Comparison of ENCODE assay signal across 1 cellular context in the genomic region with DNA sequence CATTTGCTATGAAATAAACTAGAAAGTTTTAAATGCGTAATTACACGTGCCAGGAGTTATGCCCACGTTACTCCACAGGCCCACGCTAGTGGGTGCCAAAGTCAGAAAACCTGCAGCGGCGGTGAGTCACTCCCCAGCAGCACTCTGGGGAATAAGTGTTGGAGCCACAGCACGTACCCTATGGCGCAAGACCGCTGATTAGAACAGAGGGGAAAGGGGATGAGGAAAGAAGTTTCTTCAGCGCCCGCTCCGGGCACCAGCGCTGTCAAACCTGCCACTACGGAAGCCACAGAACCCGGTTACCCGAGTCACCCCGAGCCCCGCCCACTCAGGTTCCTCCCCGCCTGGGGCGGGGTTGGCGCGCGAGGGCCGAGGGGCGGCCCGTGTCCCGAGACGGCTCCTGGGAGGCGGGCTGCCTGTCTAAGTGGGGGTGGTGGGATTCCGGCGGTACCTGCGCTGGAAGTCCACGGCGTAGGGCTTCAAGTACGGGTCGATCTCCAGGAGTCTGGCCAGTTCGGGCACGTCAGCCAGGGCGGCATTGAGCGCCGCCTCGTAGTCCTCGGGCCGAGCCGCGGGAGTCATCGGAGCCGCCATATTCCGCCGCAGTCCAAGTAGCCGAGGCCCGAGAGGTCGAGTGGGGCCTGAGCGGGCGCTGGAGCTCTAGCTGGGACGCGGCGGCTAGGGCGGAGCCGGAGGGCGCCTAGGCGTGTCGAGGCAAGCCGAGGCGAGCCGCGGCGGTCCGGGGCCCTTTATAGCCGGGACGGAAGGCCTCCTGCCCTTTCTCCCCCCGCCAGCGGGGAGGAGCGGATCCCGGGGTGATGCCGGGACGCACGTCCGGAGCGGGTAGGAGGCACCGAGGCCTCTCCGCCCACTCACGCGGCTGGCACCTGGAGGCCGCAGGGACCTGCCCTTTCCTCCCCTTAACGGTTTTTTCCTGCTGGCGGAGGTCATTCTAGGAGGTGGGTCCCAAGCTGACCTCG.
TF ChIP-seq lines count a peak whose summit lies in the region.

Gene GBE1 (minus strand): TSS at position 722 of the 980 bp plus-strand sequence. CDS start 128 bp downstream, at position 594.

TF ChIP-seq in A549, 52 proteins besides CTCF, POLR2A, EP300 and RAD21 (continued from another document):
- TF ChIP-seq, protein P1, sequence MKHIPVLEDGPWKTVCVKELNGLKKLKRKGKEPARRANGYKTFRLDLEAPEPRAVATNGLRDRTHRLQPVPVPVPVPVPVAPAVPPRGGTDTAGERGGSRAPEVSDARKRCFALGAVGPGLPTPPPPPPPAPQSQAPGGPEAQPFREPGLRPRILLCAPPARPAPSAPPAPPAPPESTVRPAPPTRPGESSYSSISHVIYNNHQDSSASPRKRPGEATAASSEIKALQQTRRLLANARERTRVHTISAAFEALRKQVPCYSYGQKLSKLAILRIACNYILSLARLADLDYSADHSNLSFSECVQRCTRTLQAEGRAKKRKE (CRISPR knock-in tag; IDR thresholded peaks at IDR 0.05; ENCODE audit: low read depth), result 0 out of 2 replicates have a peak, but pooled peaks have one; percentile 31
- TF ChIP-seq TFCP2L1 (CRISPR knock-in tag; IDR thresholded peaks at IDR 0.05) (0 out of 2 replicates have a peak, but pooled peaks have one; percentile 49), BCL3 (IDR thresholded peaks at IDR 0.05) (peak; percentile 29; the same call in 1 of the 3 replicates), MAZ (IDR thresholded peaks at IDR 0.05; ENCODE audit: borderline replicate concordance, low read depth, low read length) (0 out of 2 replicates have a peak, but pooled peaks have one; percentile 10), USF2 (IDR thresholded peaks at IDR 0.05) (no peak), NFE2L2 (conservative IDR thresholded peaks at IDR 0.05; ENCODE audit: low read length) (no peak), MAX (IDR thresholded peaks at IDR 0.05) (peak; percentile 96), HEYL (CRISPR knock-in tag; IDR thresholded peaks at IDR 0.05) (no peak), BHLHE40 (IDR thresholded peaks at IDR 0.05; ENCODE audit: low read depth, low read length) (peak; percentile 81), SREBF2 (IDR thresholded peaks at IDR 0.05) (no peak), HOXB13 (CRISPR knock-in tag; IDR thresholded peaks at IDR 0.05; ENCODE audit: low read depth) (no peak), RFX5 (IDR thresholded peaks at IDR 0.05) (0 out of 2 replicates have a peak, but pooled peaks have one; percentile 8), CBX2 (IDR thresholded peaks at IDR 0.05; ENCODE audit: borderline replicate concordance, low read depth) (no peak), HOXA7 (CRISPR knock-in tag; IDR thresholded peaks at IDR 0.05) (no peak), ZNF302 (CRISPR knock-in tag; IDR thresholded peaks at IDR 0.05) (no peak), NR3C1 (IDR thresholded peaks at IDR 0.05) (no peak), FOSB (CRISPR knock-in tag; IDR thresholded peaks at IDR 0.05) (no peak), EHF (CRISPR knock-in tag; IDR thresholded peaks at IDR 0.05) (no peak), KDM1A (IDR thresholded peaks at IDR 0.05; ENCODE audit: low read depth) (no peak), POLR2AphosphoS2 (conservative IDR thresholded peaks at IDR 0.05; ENCODE audit: low read length) (no peak), RCOR1 (IDR thresholded peaks at IDR 0.05; ENCODE audit: low read depth, low read length) (no peak), FOXS1 (CRISPR knock-in tag; IDR thresholded peaks at IDR 0.05) (no peak), NPAS2 (CRISPR knock-in tag; IDR thresholded peaks at IDR 0.05; ENCODE audit: borderline replicate concordance) (peak; percentile 81), MAFK (IDR thresholded peaks at IDR 0.05; ENCODE audit: partially characterized antibody) (no peak), JUNB (IDR thresholded peaks at IDR 0.05) (peak; percentile 62; the same call in 1 of the 2 replicates), CEBPB (IDR thresholded peaks at IDR 0.05) (peak; percentile 89 to 93), FOSL2 (IDR thresholded peaks at IDR 0.05) (peak; percentile 80), FOSL2 (CRISPR knock-in tag; IDR thresholded peaks at IDR 0.05) (peak; percentile 97), REST (IDR thresholded peaks at IDR 0.05) (no peak; the same call in 1 of the 2 replicates), KDM5A (IDR thresholded peaks at IDR 0.05) (no peak; the same call in 1 of the 2 replicates)
- TF ChIP-seq, protein P2, sequence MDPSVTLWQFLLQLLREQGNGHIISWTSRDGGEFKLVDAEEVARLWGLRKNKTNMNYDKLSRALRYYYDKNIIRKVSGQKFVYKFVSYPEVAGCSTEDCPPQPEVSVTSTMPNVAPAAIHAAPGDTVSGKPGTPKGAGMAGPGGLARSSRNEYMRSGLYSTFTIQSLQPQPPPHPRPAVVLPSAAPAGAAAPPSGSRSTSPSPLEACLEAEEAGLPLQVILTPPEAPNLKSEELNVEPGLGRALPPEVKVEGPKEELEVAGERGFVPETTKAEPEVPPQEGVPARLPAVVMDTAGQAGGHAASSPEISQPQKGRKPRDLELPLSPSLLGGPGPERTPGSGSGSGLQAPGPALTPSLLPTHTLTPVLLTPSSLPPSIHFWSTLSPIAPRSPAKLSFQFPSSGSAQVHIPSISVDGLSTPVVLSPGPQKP (IDR thresholded peaks at IDR 0.05; ENCODE audit: low read depth, low read length), result no peak
TF ChIP-seq in A549: peak in this region for 19.
